1 cellular context compared by ENCODE assay signal in the genomic region with DNA sequence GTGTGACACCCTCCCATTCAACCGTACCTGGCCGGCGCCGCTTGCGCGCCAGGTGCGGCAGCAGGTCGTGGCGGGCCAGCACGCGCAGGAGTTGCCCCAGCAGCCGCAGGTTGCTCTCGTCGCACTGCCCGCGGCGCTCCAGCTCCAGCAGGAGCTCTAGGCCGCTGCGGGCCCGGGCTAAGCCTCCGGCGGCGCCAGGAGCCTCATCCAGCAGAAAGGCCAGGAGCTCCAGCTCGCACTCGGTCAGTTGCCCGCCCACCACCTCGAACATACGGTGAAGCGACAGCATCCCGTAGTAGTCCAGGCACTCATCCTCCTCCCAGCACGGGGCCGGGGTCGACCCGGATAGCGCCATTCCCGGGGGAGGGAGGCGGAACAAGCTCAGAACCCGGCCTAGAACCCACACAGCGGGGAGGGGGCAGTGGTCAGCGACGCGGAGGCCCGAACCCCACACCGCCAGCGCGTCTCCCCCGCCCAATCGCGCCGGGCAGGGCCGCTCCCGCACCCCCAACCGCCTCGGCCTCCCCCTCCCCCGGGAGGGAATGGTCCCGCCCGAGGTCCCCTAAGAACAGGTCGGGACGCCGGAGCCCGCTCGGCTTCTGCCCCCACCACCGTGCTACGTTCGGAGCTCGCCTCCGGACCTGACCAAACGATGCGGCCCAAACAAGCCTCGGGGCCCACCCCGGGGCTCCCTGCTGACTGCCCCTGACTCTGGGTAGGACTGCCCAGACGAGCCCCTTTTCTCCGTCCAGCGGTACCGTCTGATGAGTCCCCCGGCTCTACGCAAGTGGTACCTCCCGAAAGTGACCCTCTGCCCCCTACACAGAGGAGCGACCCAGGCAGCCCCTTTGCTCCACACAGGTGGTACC.
TF ChIP-seq lines count a peak whose summit lies in the region.

No MANE protein-coding gene starts in this region.

TF ChIP-seq in HepG2, 621 proteins besides CTCF, POLR2A, EP300 and RAD21 (continues in another document):
- TF ChIP-seq ZFP41 (CRISPR knock-in tag; IDR thresholded peaks at IDR 0.05; ENCODE audit: borderline replicate concordance) (no peak), ZSCAN21 (CRISPR knock-in tag; IDR thresholded peaks at IDR 0.05; ENCODE audit: borderline replicate concordance) (peak; percentile 34; the same call in 1 of the 2 replicates), HOXA9 (CRISPR knock-in tag; IDR thresholded peaks at IDR 0.05; ENCODE audit: borderline replicate concordance) (no peak), ZNF674 (CRISPR knock-in tag; IDR thresholded peaks at IDR 0.05; ENCODE audit: low read depth) (peak; percentile 78; the same call in 1 of the 2 replicates), SP2 (CRISPR knock-in tag; IDR thresholded peaks at IDR 0.05) (no peak), ZNF776 (CRISPR knock-in tag; IDR thresholded peaks at IDR 0.05) (no peak; the same call in none of the 2 replicates), ZNF124 (CRISPR knock-in tag; IDR thresholded peaks at IDR 0.05) (no peak), HIVEP1 (CRISPR knock-in tag; IDR thresholded peaks at IDR 0.05) (no peak; the same call in 1 of the 2 replicates), GTF3A (CRISPR knock-in tag; conservative IDR thresholded peaks at IDR 0.05) (no peak), ZNF614 (CRISPR knock-in tag; IDR thresholded peaks at IDR 0.05; ENCODE audit: borderline replicate concordance) (no peak), MIXL1 (CRISPR knock-in tag; IDR thresholded peaks at IDR 0.05) (no peak), SRSF9 (IDR thresholded peaks at IDR 0.05; ENCODE audit: borderline replicate concordance, insufficient read depth, low read depth, low read length, poor library complexity, severe bottlenecking) (no peak), AKAP8 (CRISPR knock-in tag; IDR thresholded peaks at IDR 0.05) (no peak), ZNF432 (CRISPR knock-in tag; IDR thresholded peaks at IDR 0.05; ENCODE audit: borderline replicate concordance) (no peak), ZNF720 (CRISPR knock-in tag; IDR thresholded peaks at IDR 0.05) (no peak), SOX6 (IDR thresholded peaks at IDR 0.05) (no peak), SOX6 (CRISPR knock-in tag; IDR thresholded peaks at IDR 0.05) (no peak), ZNF335 (CRISPR knock-in tag; IDR thresholded peaks at IDR 0.05) (no peak), AGO2 (optimal IDR thresholded peaks at IDR 0.05; ENCODE audit: low read depth, low read length) (peak; percentile 79), HDAC2 (CRISPR knock-in tag; IDR thresholded peaks at IDR 0.05) (no peak), SATB2 (CRISPR knock-in tag; IDR thresholded peaks at IDR 0.05) (no peak), NFIC (IDR thresholded peaks at IDR 0.05; ENCODE audit: low read length) (no peak), ZFP36 (IDR thresholded peaks at IDR 0.05; ENCODE audit: borderline replicate concordance, low read depth, low read length, partially characterized antibody) (no peak), HMG20A (CRISPR knock-in tag; IDR thresholded peaks at IDR 0.05; ENCODE audit: borderline replicate concordance) (no peak), HOXA5 (CRISPR knock-in tag; IDR thresholded peaks at IDR 0.05) (no peak; the same call in 1 of the 2 replicates), BHLHE40 (IDR thresholded peaks at IDR 0.05; ENCODE audit: low read length) (0 out of 2 replicates have a peak, but pooled peaks have one; percentile 38), ZNF160 (CRISPR knock-in tag; IDR thresholded peaks at IDR 0.05) (no peak), ZNF431 (CRISPR knock-in tag; IDR thresholded peaks at IDR 0.05; ENCODE audit: borderline replicate concordance, low read depth) (no peak), HCFC1 (IDR thresholded peaks at IDR 0.05; ENCODE audit: low read depth, low read length) (no peak), ZNF296 (CRISPR knock-in tag; conservative IDR thresholded peaks at IDR 0.05) (no peak)
- TF ChIP-seq, protein P1, sequence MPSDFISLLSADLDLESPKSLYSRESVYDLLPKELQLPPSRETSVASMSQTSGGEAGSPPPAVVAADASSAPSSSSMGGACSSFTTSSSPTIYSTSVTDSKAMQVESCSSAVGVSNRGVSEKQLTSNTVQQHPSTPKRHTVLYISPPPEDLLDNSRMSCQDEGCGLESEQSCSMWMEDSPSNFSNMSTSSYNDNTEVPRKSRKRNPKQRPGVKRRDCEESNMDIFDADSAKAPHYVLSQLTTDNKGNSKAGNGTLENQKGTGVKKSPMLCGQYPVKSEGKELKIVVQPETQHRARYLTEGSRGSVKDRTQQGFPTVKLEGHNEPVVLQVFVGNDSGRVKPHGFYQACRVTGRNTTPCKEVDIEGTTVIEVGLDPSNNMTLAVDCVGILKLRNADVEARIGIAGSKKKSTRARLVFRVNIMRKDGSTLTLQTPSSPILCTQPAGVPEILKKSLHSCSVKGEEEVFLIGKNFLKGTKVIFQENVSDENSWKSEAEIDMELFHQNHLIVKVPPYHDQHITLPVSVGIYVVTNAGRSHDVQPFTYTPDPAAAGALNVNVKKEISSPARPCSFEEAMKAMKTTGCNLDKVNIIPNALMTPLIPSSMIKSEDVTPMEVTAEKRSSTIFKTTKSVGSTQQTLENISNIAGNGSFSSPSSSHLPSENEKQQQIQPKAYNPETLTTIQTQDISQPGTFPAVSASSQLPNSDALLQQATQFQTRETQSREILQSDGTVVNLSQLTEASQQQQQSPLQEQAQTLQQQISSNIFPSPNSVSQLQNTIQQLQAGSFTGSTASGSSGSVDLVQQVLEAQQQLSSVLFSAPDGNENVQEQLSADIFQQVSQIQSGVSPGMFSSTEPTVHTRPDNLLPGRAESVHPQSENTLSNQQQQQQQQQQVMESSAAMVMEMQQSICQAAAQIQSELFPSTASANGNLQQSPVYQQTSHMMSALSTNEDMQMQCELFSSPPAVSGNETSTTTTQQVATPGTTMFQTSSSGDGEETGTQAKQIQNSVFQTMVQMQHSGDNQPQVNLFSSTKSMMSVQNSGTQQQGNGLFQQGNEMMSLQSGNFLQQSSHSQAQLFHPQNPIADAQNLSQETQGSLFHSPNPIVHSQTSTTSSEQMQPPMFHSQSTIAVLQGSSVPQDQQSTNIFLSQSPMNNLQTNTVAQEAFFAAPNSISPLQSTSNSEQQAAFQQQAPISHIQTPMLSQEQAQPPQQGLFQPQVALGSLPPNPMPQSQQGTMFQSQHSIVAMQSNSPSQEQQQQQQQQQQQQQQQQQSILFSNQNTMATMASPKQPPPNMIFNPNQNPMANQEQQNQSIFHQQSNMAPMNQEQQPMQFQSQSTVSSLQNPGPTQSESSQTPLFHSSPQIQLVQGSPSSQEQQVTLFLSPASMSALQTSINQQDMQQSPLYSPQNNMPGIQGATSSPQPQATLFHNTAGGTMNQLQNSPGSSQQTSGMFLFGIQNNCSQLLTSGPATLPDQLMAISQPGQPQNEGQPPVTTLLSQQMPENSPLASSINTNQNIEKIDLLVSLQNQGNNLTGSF (CRISPR knock-in tag; IDR thresholded peaks at IDR 0.05) = no peak
- TF ChIP-seq, protein P2, sequence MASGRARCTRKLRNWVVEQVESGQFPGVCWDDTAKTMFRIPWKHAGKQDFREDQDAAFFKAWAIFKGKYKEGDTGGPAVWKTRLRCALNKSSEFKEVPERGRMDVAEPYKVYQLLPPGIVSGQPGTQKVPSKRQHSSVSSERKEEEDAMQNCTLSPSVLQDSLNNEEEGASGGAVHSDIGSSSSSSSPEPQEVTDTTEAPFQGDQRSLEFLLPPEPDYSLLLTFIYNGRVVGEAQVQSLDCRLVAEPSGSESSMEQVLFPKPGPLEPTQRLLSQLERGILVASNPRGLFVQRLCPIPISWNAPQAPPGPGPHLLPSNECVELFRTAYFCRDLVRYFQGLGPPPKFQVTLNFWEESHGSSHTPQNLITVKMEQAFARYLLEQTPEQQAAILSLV (CRISPR knock-in tag; IDR thresholded peaks at IDR 0.05; ENCODE audit: borderline replicate concordance) = no peak
- TF ChIP-seq, protein P3, sequence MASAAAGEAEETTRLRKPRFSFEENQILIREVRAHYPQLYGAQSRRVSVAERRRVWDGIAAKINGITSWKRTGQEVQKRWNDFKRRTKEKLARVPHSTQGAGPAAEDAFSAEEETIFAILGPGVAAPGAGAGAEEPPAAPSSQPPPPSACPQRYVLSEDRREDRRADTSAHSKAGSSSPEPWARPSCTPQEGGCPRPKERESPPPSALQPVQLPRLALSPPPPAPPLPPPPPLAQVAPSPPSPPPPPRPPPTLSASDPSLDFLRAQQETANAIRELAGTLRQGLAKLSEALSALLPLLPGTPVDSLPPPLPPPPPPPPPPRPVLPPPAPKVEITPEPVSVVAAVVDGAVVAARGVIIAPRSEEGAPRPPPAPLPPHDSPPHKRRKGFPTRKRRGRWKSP (CRISPR knock-in tag; IDR thresholded peaks at IDR 0.05) = no peak
- TF ChIP-seq, protein P4, sequence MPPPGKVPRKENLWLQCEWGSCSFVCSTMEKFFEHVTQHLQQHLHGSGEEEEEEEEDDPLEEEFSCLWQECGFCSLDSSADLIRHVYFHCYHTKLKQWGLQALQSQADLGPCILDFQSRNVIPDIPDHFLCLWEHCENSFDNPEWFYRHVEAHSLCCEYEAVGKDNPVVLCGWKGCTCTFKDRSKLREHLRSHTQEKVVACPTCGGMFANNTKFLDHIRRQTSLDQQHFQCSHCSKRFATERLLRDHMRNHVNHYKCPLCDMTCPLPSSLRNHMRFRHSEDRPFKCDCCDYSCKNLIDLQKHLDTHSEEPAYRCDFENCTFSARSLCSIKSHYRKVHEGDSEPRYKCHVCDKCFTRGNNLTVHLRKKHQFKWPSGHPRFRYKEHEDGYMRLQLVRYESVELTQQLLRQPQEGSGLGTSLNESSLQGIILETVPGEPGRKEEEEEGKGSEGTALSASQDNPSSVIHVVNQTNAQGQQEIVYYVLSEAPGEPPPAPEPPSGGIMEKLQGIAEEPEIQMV (CRISPR knock-in tag; IDR thresholded peaks at IDR 0.05; ENCODE audit: low read depth) = no peak
- TF ChIP-seq, protein P5, sequence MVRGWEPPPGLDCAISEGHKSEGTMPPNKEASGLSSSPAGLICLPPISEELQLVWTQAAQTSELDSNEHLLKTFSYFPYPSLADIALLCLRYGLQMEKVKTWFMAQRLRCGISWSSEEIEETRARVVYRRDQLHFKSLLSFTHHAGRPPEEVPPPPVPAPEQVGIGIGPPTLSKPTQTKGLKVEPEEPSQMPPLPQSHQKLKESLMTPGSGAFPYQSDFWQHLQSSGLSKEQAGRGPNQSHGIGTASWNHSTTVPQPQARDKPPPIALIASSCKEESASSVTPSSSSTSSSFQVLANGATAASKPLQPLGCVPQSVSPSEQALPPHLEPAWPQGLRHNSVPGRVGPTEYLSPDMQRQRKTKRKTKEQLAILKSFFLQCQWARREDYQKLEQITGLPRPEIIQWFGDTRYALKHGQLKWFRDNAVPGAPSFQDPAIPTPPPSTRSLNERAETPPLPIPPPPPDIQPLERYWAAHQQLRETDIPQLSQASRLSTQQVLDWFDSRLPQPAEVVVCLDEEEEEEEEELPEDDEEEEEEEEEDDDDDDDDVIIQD (CRISPR knock-in tag; IDR thresholded peaks at IDR 0.05; ENCODE audit: low read depth) = 0 out of 2 replicates have a peak, but pooled peaks have one; percentile 5
- TF ChIP-seq, protein P6, sequence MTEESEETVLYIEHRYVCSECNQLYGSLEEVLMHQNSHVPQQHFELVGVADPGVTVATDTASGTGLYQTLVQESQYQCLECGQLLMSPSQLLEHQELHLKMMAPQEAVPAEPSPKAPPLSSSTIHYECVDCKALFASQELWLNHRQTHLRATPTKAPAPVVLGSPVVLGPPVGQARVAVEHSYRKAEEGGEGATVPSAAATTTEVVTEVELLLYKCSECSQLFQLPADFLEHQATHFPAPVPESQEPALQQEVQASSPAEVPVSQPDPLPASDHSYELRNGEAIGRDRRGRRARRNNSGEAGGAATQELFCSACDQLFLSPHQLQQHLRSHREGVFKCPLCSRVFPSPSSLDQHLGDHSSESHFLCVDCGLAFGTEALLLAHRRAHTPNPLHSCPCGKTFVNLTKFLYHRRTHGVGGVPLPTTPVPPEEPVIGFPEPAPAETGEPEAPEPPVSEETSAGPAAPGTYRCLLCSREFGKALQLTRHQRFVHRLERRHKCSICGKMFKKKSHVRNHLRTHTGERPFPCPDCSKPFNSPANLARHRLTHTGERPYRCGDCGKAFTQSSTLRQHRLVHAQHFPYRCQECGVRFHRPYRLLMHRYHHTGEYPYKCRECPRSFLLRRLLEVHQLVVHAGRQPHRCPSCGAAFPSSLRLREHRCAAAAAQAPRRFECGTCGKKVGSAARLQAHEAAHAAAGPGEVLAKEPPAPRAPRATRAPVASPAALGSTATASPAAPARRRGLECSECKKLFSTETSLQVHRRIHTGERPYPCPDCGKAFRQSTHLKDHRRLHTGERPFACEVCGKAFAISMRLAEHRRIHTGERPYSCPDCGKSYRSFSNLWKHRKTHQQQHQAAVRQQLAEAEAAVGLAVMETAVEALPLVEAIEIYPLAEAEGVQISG (CRISPR knock-in tag; IDR thresholded peaks at IDR 0.05) = 0 out of 2 replicates have a peak, but pooled peaks have one; percentile 33
- TF ChIP-seq, protein P7, sequence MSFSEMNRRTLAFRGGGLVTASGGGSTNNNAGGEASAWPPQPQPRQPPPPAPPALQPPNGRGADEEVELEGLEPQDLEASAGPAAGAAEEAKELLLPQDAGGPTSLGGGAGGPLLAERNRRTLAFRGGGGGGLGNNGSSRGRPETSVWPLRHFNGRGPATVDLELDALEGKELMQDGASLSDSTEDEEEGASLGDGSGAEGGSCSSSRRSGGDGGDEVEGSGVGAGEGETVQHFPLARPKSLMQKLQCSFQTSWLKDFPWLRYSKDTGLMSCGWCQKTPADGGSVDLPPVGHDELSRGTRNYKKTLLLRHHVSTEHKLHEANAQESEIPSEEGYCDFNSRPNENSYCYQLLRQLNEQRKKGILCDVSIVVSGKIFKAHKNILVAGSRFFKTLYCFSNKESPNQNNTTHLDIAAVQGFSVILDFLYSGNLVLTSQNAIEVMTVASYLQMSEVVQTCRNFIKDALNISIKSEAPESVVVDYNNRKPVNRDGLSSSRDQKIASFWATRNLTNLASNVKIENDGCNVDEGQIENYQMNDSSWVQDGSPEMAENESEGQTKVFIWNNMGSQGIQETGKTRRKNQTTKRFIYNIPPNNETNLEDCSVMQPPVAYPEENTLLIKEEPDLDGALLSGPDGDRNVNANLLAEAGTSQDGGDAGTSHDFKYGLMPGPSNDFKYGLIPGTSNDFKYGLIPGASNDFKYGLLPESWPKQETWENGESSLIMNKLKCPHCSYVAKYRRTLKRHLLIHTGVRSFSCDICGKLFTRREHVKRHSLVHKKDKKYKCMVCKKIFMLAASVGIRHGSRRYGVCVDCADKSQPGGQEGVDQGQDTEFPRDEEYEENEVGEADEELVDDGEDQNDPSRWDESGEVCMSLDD (CRISPR knock-in tag; IDR thresholded peaks at IDR 0.05; ENCODE audit: borderline replicate concordance) = 0 out of 2 replicates have a peak, but pooled peaks have one; percentile 16
- TF ChIP-seq, protein P8, sequence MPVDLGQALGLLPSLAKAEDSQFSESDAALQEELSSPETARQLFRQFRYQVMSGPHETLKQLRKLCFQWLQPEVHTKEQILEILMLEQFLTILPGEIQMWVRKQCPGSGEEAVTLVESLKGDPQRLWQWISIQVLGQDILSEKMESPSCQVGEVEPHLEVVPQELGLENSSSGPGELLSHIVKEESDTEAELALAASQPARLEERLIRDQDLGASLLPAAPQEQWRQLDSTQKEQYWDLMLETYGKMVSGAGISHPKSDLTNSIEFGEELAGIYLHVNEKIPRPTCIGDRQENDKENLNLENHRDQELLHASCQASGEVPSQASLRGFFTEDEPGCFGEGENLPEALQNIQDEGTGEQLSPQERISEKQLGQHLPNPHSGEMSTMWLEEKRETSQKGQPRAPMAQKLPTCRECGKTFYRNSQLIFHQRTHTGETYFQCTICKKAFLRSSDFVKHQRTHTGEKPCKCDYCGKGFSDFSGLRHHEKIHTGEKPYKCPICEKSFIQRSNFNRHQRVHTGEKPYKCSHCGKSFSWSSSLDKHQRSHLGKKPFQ (CRISPR knock-in tag; IDR thresholded peaks at IDR 0.05; ENCODE audit: insufficient replicate concordance) = peak; percentile 47
